21 cellular contexts compared by ENCODE assay signal in genomic region chr20:16641511-16641910, GRCh38.
"Had no signal": no experiment of that assay in that cellular context is flagged by ENCODE, and none has a peak within 500 bp of the region (broad histone marks: within the 10 kb centered on the region; RNA-seq: fewer than 3 reads in every experiment).

No MANE protein-coding gene starts in this region.

- H3K4me1 Mint-ChIP-seq: natural killer cell; stimulated activated effector memory CD8-positive, alpha-beta T cell treated with anti-CD3 and anti-CD28 coated beads, Interleukin-12 subunit alpha, Interleukin-12 subunit beta, amount 100 ng/mL, for 72 hours had no signal

- H3K9me3 ChIP-seq: gastrocnemius medialis, lower lobe of right lung, prostate gland, thyroid gland had no signal

- H3K27ac Mint-ChIP-seq: endodermal cell; natural killer cell; stimulated activated effector memory CD8-positive, alpha-beta T cell treated with anti-CD3 and anti-CD28 coated beads, Interleukin-12 subunit alpha, Interleukin-12 subunit beta, amount 100 ng/mL, for 72 hours had no signal

- H3K27ac ChIP-seq: dorsolateral prefrontal cortex, epithelial cell of prostate, gastrocnemius medialis, lower lobe of right lung, prostate gland, right atrium auricular region, stomach, thyroid gland had no signal

- H3K4me3 Mint-ChIP-seq: endodermal cell; natural killer cell; neural crest cell; stimulated activated effector memory CD8-positive, alpha-beta T cell treated with anti-CD3 and anti-CD28 coated beads, Interleukin-12 subunit alpha, Interleukin-12 subunit beta, amount 100 ng/mL, for 72 hours had no signal

- H3K27me3 ChIP-seq: dorsolateral prefrontal cortex, right atrium auricular region, stomach, thyroid gland had no signal

- H3K4me3 ChIP-seq: dorsolateral prefrontal cortex, gastrocnemius medialis, lower lobe of right lung, prostate gland, right atrium auricular region, stomach, thyroid gland had no signal

- H3K36me3 Mint-ChIP-seq: natural killer cell; stimulated activated effector memory CD8-positive, alpha-beta T cell treated with anti-CD3 and anti-CD28 coated beads, Interleukin-12 subunit alpha, Interleukin-12 subunit beta, amount 100 ng/mL, for 72 hours had no signal

- DNase-seq: dorsolateral prefrontal cortex; effector CD4-positive, alpha-beta T cell; endodermal cell; foreskin fibroblast; gastrocnemius medialis; head of caudate nucleus; left cardiac atrium; left ventricle myocardium superior; lower lobe of right lung; natural killer cell; stimulated activated CD4-positive, alpha-beta T cell treated with anti-CD3 and anti-CD28 coated beads, Interleukin-2, amount 100 ng/mL, for 24 hours; stimulated activated CD4-positive, alpha-beta T cell treated with anti-CD3 and anti-CD28 coated beads, Interleukin-4, amount 100 ng/mL, for 24 hours; stimulated activated naive CD4-positive, alpha-beta T cell treated with Interleukin-2 at 50 U/mL for 16 hours; stomach; thyroid gland; trophoblast cell had no signal

- H3K9me3 Mint-ChIP-seq: endodermal cell; natural killer cell; neural crest cell; stimulated activated effector memory CD8-positive, alpha-beta T cell treated with anti-CD3 and anti-CD28 coated beads, Interleukin-12 subunit alpha, Interleukin-12 subunit beta, amount 100 ng/mL, for 72 hours had no signal

- H3K4me1 ChIP-seq: gastrocnemius medialis, lower lobe of right lung, prostate gland, right atrium auricular region, stomach, thyroid gland had no signal

- H3K36me3 ChIP-seq: gastrocnemius medialis, lower lobe of right lung, prostate gland, right atrium auricular region, stomach, thyroid gland had no signal
